Comparison of ENCODE assay signal across 13 cellular contexts in the genomic region with DNA sequence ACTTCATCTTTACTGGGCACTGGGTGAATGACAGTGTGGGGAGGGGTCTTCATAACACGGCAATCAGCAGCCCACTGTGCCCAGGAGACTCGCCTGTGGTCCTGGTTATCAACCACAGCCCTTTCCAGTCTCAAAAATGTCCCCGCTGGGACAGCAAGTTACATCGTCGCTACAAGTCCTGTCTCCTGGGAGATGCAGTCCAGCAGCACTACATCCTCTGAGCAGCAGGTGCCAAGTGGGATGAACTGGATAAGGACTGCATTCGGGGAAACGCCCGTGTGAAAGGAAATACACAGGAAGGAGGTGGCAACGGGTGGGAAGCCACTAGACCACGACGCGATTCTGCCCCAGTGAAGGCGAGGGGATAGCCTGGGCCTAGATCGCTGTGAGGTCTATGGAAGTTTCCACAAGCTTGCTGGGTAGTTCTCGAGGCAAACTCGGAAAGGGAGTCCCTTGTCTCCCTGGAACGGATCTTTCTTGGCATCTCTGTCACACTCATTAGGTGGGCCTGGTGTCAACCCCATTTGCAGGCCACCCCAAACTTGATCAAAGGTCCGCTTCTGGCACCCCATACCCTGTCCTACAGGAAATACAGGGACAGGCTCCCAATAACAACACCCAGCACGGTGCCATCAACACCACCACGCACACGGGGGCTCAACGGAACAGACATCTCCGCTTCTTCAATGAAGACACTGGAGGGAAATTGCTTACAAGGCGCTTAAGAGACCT. TPM values are rescaled to one million over a fixed set of nuclear protein-coding genes. Genes with fewer than 3 reads are reported as not detected.
DNase-seq lines count a peak whose midpoint lies in the region; ATAC-seq and TF ChIP-seq lines count a peak whose summit lies in the region.
"Had no signal": no experiment of that assay in that cellular context is flagged by ENCODE, and none has a peak within 500 bp of the region (broad histone marks: within the 10 kb centered on the region; RNA-seq: fewer than 3 reads in every experiment).

No MANE protein-coding gene starts in this region.

- POLR2A ChIA-PET in activated B cell treated with CpG ODN at 0.5 μM for 24 hours (lab: Charles Lee): interaction anchor here (1.2 kb wide), 1 partner anchor 112 kb away, joined by 3 read pairs; no protein-coding TSS in a partner anchor

- CTCF ChIA-PET in activated B cell treated with CpG ODN at 0.5 μM for 24 hours (lab: Charles Lee): interaction anchor here (0.9 to 1.1 kb wide), 2 partner anchors 16 to 40 kb away, joined by 3 to 4 read pairs; no protein-coding TSS in a partner anchor

- H3K9me3 ChIP-seq in right atrium auricular region: no peaks in the 10 kb centered on the region
- no peaks in the 10 kb centered on the region for H3K9me3 ChIP-seq in mucosa of descending colon
- H3K9me3 ChIP-seq: left lung had no signal

- intact Hi-C loops in Right ventricle myocardium inferior (cut with DNase I): loop anchor here (5.0 kb wide), 1 partner anchor 64 kb away; no protein-coding TSS in a partner anchor
- intact Hi-C loops in activated B cell treated with CpG ODN at 0.5 μM for 24 hours (cut with micrococcal nuclease): loop anchor here (1.0 to 5.0 kb wide), 4 partner anchors 69 to 414 kb away; a partner anchor contains a TSS
- intact Hi-C loops in mucosa of descending colon (cut with DNase I, micrococcal nuclease): no loop called here

- no peak for TF ChIP-seq CTCF in right atrium auricular region (IDR thresholded peaks at IDR 0.05)
- TF ChIP-seq CTCF in activated B cell treated with CpG ODN at 0.5 μM for 24 hours (IDR thresholded peaks at IDR 0.05): no peak
- no peak for TF ChIP-seq CTCF in mucosa of descending colon (IDR thresholded peaks at IDR 0.05)

- H3K4me1 Mint-ChIP-seq in activated B cell treated with CpG ODN at 0.5 μM for 24 hours: peaks cover 38% of the 10 kb centered on the region

- ATAC-seq in Right ventricle myocardium inferior: no peak
- ATAC-seq in activated B cell treated with CpG ODN at 0.5 μM for 24 hours (ENCODE audit: low read depth): no peak
- ATAC-seq in mucosa of descending colon: no peak
- ATAC-seq in HG03039 (IDR thresholded peaks at IDR 0.05; ENCODE audit: unreplicated experiment): no peak
- ATAC-seq in HG03108 (IDR thresholded peaks at IDR 0.05; ENCODE audit: unreplicated experiment): no peak
- ATAC-seq in HG03521 (IDR thresholded peaks at IDR 0.05; ENCODE audit: unreplicated experiment): no peak
- ATAC-seq: right cardiac atrium had no signal

- peaks cover 0 to 27% of the 10 kb centered on the region in 2 donors for H3K4me1 ChIP-seq in right atrium auricular region
- H3K4me1 ChIP-seq in mucosa of descending colon (ENCODE audit: low read depth): peaks cover 30% of the 10 kb centered on the region

- DNase-seq in right atrium auricular region (ENCODE audit: low spot score) (peak; percentile 55), Right ventricle myocardium inferior (ENCODE audit: missing footprints) (no peak), activated B cell treated with CpG ODN at 0.5 μM for 24 hours (no peak), mucosa of descending colon (peak in 2 of 3 donors; percentile 16 to 17), superior temporal gyrus (ENCODE audit: extremely low spot score) (no peak)
- DNase-seq: cortex of kidney, HFFc6 had no signal

- H3K4me3 Mint-ChIP-seq in activated B cell treated with CpG ODN at 0.5 μM for 24 hours: peak overlapping the region; percentile 42
- H3K4me3 Mint-ChIP-seq: HFFc6 had no signal

- peaks cover 9 to 21% of the 10 kb centered on the region in 2 donors for H3K27me3 ChIP-seq in right atrium auricular region

- H3K27ac ChIP-seq in right atrium auricular region: no peak overlapping the region

- H3K4me3 ChIP-seq in right atrium auricular region: no peak overlapping the region
- no peak overlapping the region for H3K4me3 ChIP-seq in mucosa of descending colon
- H3K4me3 ChIP-seq: left lung had no signal

- no peaks in the 10 kb centered on the region for H3K36me3 Mint-ChIP-seq in activated B cell treated with CpG ODN at 0.5 μM for 24 hours (ENCODE audit: low read depth)

- peaks cover 2% of the 10 kb centered on the region for H3K27me3 Mint-ChIP-seq in activated B cell treated with CpG ODN at 0.5 μM for 24 hours

- H3K27ac Mint-ChIP-seq in activated B cell treated with CpG ODN at 0.5 μM for 24 hours: peak overlapping the region; percentile 76
- H3K27ac Mint-ChIP-seq: HFFc6 had no signal

- H3K36me3 ChIP-seq in right atrium auricular region: no peaks in the 10 kb centered on the region
- no peaks in the 10 kb centered on the region for H3K36me3 ChIP-seq in mucosa of descending colon (ENCODE audit: low read depth)
- H3K36me3 ChIP-seq: left lung had no signal

- H3K9me3 Mint-ChIP-seq in activated B cell treated with CpG ODN at 0.5 μM for 24 hours: no peaks in the 10 kb centered on the region
- H3K9me3 Mint-ChIP-seq: HFFc6 had no signal

RNA-seq across cellular contexts. Expression of a gene that starts 4.4 kb away (rescaled TPM):
- total RNA-seq in right atrium auricular region (under 1 TPM in 1 of 2 donors, not detected in 1; 0.51 TPM), Right ventricle myocardium inferior (0.24 TPM), activated B cell treated with CpG ODN at 0.5 μM for 24 hours (1.3 and 1.4 TPM in 2 replicates), mucosa of descending colon (1 to 10 TPM; 2.6 to 8.4 (median 8.1) TPM)
- total RNA-seq: HFFc6, M059J had no signal

RNA-seq across cellular contexts. Expression of a gene that starts 35.7 kb away (rescaled TPM):
- total RNA-seq in right atrium auricular region: 10 to 100 TPM in 1 of 2 donors, 1 to 10 TPM in 1; 1.4 to 11.9 TPM
- total RNA-seq in Right ventricle myocardium inferior: 47.1 TPM
- 5.2 and 8.8 TPM in 2 replicates for total RNA-seq in activated B cell treated with CpG ODN at 0.5 μM for 24 hours
- 1 to 10 TPM in 2 of 3 donors, under 1 TPM in 1; 0.35 to 2.3 (median 1.9) TPM for total RNA-seq in mucosa of descending colon
- total RNA-seq: HFFc6, M059J had no signal

RNA-seq across cellular contexts. Expression of a gene that starts 35.8 kb away (rescaled TPM):
- total RNA-seq in right atrium auricular region (10 to 100 TPM in 1 of 2 donors, 1 to 10 TPM in 1; 2.6 to 15.2 TPM), Right ventricle myocardium inferior (15.0 TPM), activated B cell treated with CpG ODN at 0.5 μM for 24 hours (6.8 and 7.3 TPM in 2 replicates), mucosa of descending colon (1 to 10 TPM; 1.2 to 2.8 (median 2.6) TPM)
- total RNA-seq: HFFc6 had no signal

Comparison
In these comparisons a context has a peak if more than half of its experiments do, and no peak if none do; other contexts are left out.
1. DNase-seq: peak in right atrium auricular region (single experiment) and mucosa of descending colon (2 of 3); none in Right ventricle myocardium inferior (single experiment), activated B cell treated with CpG ODN at 0.5 μM for 24 hours (single experiment) and superior temporal gyrus (single experiment).
2. intact Hi-C loops: an anchor here in Right ventricle myocardium inferior (5.0 kb wide) and activated B cell treated with CpG ODN at 0.5 μM for 24 hours (1.0 to 5.0 kb wide); none called in mucosa of descending colon.